ENCODE assay signal across 8 cellular contexts in the genomic region with DNA sequence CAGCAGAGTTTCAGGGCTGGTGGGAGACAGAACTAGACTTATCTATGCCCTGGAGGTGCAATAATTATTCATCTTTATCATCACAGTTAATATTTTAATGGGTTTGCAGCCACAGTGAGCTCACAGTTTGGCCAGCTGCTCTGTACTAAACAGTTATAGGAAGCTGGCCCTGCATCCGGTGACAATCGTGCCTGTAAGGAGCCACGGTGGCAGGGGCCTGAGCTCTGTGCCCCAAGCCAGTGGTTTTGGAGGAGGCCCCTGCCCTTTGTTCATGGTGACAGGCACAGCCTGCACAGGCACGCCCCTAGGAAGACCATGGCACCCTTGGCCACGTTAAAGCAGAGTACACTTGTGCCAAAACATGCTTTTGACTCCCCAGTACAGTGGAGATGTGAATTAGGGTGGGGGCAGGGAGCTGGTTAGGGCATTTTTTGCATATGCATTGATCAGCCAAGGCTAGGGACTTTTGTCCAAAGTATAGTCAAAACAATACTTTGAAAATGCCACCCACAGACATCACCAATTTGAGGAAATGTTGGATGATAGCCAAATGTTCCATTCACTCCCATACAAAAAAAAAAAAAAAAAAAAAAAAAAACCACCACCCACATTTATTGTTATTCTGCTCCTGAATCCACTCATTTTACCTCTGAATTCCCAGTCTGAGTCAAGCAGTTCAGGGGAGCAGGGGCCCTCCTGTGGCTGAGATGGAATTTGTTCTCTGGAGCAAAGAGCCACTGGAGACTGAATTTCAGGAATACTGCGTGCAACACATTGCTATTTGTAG. TPM values are rescaled to one million over a fixed set of nuclear protein-coding genes. Genes with fewer than 3 reads are reported as not detected.
DNase-seq lines count a peak whose midpoint lies in the region; ATAC-seq and TF ChIP-seq lines count a peak whose summit lies in the region.

No MANE protein-coding gene starts in this region.

- peaks cover 38% of the 10 kb centered on the region for H3K27me3 ChIP-seq in neural progenitor cell

- TF ChIP-seq CTCF in epithelial cell of proximal tubule (conservative IDR thresholded peaks at IDR 0.05; ENCODE audit: low read depth, low read length) (peak; percentile 81), neural progenitor cell (IDR thresholded peaks at IDR 0.05) (peak; percentile 55), GM13976 (IDR thresholded peaks at IDR 0.05; ENCODE audit: borderline replicate concordance, control extremely low read depth, extremely low read depth, insufficient read depth, missing control alignments) (no peak)

- ATAC-seq in HG02642 (IDR thresholded peaks at IDR 0.05; ENCODE audit: poor library complexity, unreplicated experiment) = peak; percentile 13

- H3K27ac ChIP-seq in neural progenitor cell = no peak overlapping the region

- H3K4me2 ChIP-seq in neural progenitor cell = no peak overlapping the region

- peaks cover 42% of the 10 kb centered on the region for H3K4me1 Mint-ChIP-seq in neural progenitor cell

- no peaks in the 10 kb centered on the region for H3K36me3 Mint-ChIP-seq in neural progenitor cell

- DNase-seq in NCI-H82 (lab: John Stamatoyannopoulos, UW) = peak; percentile 11
- DNase-seq in NCI-H82 treated with DMSO at 0.1 percent for 48 hours (lab: John Stamatoyannopoulos, UW; ENCODE audit: unreplicated experiment) = no peak
- DNase-seq in SK-N-DZ (ENCODE audit: low spot score) = peak; percentile 67
- no peak for DNase-seq in epithelial cell of proximal tubule (ENCODE audit: low read depth)
- DNase-seq in neural progenitor cell (ENCODE audit: low spot score) = peak; percentile 56
- no peak for DNase-seq in DMS114 treated with DMSO at 0.1 percent for 48 hours (lab: John Stamatoyannopoulos, UW; ENCODE audit: unreplicated experiment)
- DNase-seq in GM13976 (ENCODE audit: low spot score) = no peak

- H3K4me3 Mint-ChIP-seq in neural progenitor cell = peak overlapping the region; percentile 56

- H3K27me3 Mint-ChIP-seq in neural progenitor cell (ENCODE audit: insufficient read depth, low read depth) = peaks cover 24% of the 10 kb centered on the region

- H3F3A ChIP-seq in neural progenitor cell (ENCODE audit: low read depth) = peaks cover 6% of the 10 kb centered on the region

- in situ Hi-C loops in GM13976 (cut with MboI; ENCODE audit: low sequenced_read_pairs, unreplicated experiment) = loop anchor here (10.0 kb wide), 1 partner anchor 142 kb away; no protein-coding TSS in a partner anchor

- no peak overlapping the region for H3K9ac ChIP-seq in neural progenitor cell

- H3K4me3 ChIP-seq in epithelial cell of proximal tubule (ENCODE audit: low read depth, low read length) (no peak overlapping the region), neural progenitor cell (no peak overlapping the region)

- peak overlapping the region; percentile 69 for H3K27ac Mint-ChIP-seq in neural progenitor cell

- H3K4me1 ChIP-seq in neural progenitor cell = peaks cover 16% of the 10 kb centered on the region

- peak overlapping the region; percentile 13 for H2AFZ ChIP-seq in neural progenitor cell (replicated peaks)

- no peaks in the 10 kb centered on the region for H3K79me2 ChIP-seq in neural progenitor cell (ENCODE audit: low read depth)

- no peaks in the 10 kb centered on the region for H3K9me3 ChIP-seq in neural progenitor cell (ENCODE audit: low read depth)

- no peaks in the 10 kb centered on the region for H3K9me3 Mint-ChIP-seq in neural progenitor cell

- no peaks in the 10 kb centered on the region for H3K36me3 ChIP-seq in neural progenitor cell

- H4K20me1 ChIP-seq in neural progenitor cell (ENCODE audit: low read depth) = no peaks in the 10 kb centered on the region

RNA-seq across cellular contexts. Expression of a gene that starts 3.4 kb away (rescaled TPM):
- polyA plus RNA-seq in SK-N-DZ (2014; cell fraction: cytosol; rRNA removed) = 9.9 and 10.3 TPM in 2 replicates
- polyA plus RNA-seq in SK-N-DZ (2014; cell fraction: nucleus; rRNA removed) = 6.0 and 7.1 TPM in 2 replicates
- total RNA-seq in epithelial cell of proximal tubule (34.7 and 50.7 TPM in 2 replicates), neural progenitor cell (ENCODE audit: low replicate concordance) (0.37 and 0.92 TPM in 2 replicates)

Comparison
In these comparisons a context has a peak if more than half of its experiments do, and no peak if none do; other contexts are left out.
1. DNase-seq: peak in NCI-H82 (single experiment), SK-N-DZ (single experiment) and neural progenitor cell (single experiment); none in NCI-H82 treated with DMSO at 0.1 percent for 48 hours (single experiment), epithelial cell of proximal tubule (single experiment), DMS114 treated with DMSO at 0.1 percent for 48 hours (single experiment) and GM13976 (single experiment).
2. RNA of a gene that starts 3.4 kb away (total RNA-seq): 34.7 to 50.7 TPM in epithelial cell of proximal tubule; 0.37 to 0.92 TPM in neural progenitor cell; every median in the first group is over 10 times any median in the second.